Comparison of ENCODE assay signal across 9 cellular contexts in genomic region chr2:96532641-96533291, GRCh38. TPM values are rescaled to one million over a fixed set of nuclear protein-coding genes. Genes with fewer than 3 reads are reported as not detected.
DNase-seq lines count a peak whose midpoint lies in the region; ATAC-seq and TF ChIP-seq lines count a peak whose summit lies in the region.
"Had no signal": no experiment of that assay in that cellular context is flagged by ENCODE, and none has a peak within 500 bp of the region (broad histone marks: within the 10 kb centered on the region; RNA-seq: fewer than 3 reads in every experiment).

No MANE protein-coding gene starts in this region.

- H3K4me3 ChIP-seq in left ventricle myocardium inferior (no peak overlapping the region), vagina (no peak overlapping the region)

- H3K36me3 ChIP-seq in left ventricle myocardium inferior (no peaks in the 10 kb centered on the region), vagina (no peaks in the 10 kb centered on the region)
- H3K36me3 ChIP-seq: WERI-Rb-1 had no signal

- H3K4me3 Mint-ChIP-seq in natural killer cell: peak overlapping the region; percentile 82

- H3K9me3 ChIP-seq in left ventricle myocardium inferior (replicated peaks): no peaks in the 10 kb centered on the region
- no peaks in the 10 kb centered on the region for H3K9me3 ChIP-seq in vagina

- peaks cover 97% of the 10 kb centered on the region for H3K4me1 ChIP-seq in left ventricle myocardium inferior
- peaks cover 90% of the 10 kb centered on the region for H3K4me1 ChIP-seq in vagina

- H3K27me3 ChIP-seq in left ventricle myocardium inferior (ENCODE audit: low read depth): no peaks in the 10 kb centered on the region
- no peaks in the 10 kb centered on the region for H3K27me3 ChIP-seq in vagina

- ATAC-seq in Right ventricle myocardium inferior (no peak), natural killer cell (no peak), HG02938 (IDR thresholded peaks at IDR 0.05; ENCODE audit: unreplicated experiment) (no peak)

- no peaks in the 10 kb centered on the region for H3K9me3 Mint-ChIP-seq in natural killer cell

- no peaks in the 10 kb centered on the region for H3K36me3 Mint-ChIP-seq in natural killer cell

- TF ChIP-seq CTCF in left ventricle myocardium inferior (IDR thresholded peaks at IDR 0.05; ENCODE audit: borderline replicate concordance): no peak
- TF ChIP-seq CTCF in natural killer cell (IDR thresholded peaks at IDR 0.05): no peak
- no peak for TF ChIP-seq CTCF in vagina (IDR thresholded peaks at IDR 0.05)

- no peak for TF ChIP-seq POLR2A in vagina (IDR thresholded peaks at IDR 0.05)

- intact Hi-C loops in left ventricle myocardium inferior (cut with micrococcal nuclease): no loop called here
- intact Hi-C loops in Right ventricle myocardium inferior (cut with DNase I): no loop called here
- intact Hi-C loops in natural killer cell (cut with micrococcal nuclease): no loop called here
- intact Hi-C loops in vagina (cut with DNase I): loop anchor here (10.0 kb wide), 1 partner anchor 102 kb away; the partner anchor contains the start of gene KANSL3

- H3K27me3 Mint-ChIP-seq in natural killer cell (ENCODE audit: low read depth in 2 of 2): peaks cover 0 to 2% of the 10 kb centered on the region in 2 donors

- H3K4me1 Mint-ChIP-seq in natural killer cell: peaks cover 26 to 43% of the 10 kb centered on the region in 2 donors

- H3K27ac ChIP-seq in left ventricle myocardium inferior (replicated peaks) (peak overlapping the region; percentile 95), cingulate gyrus (ENCODE audit: low read depth, low read length) (peak overlapping the region; percentile 93), vagina (peak overlapping the region; percentile 98)
- H3K27ac ChIP-seq: WERI-Rb-1 had no signal

- peak overlapping the region; percentile 79 to 93 for H3K27ac Mint-ChIP-seq in natural killer cell

- DNase-seq in left ventricle myocardium inferior (no peak), Right ventricle myocardium inferior (ENCODE audit: missing footprints) (no peak), natural killer cell (no peak), vagina (ENCODE audit: extremely low spot score in 2 of 2) (no peak), NCI-H2196 (lab: John Stamatoyannopoulos, UW; ENCODE audit: unreplicated experiment) (no peak), NCI-H1417 treated with DMSO at 0.1 percent for 48 hours (lab: John Stamatoyannopoulos, UW) (no peak)

RNA-seq across cellular contexts. Expression of gene ARID5A, which starts 3.8 kb away (rescaled TPM):
- total RNA-seq in left ventricle myocardium inferior (17.3 TPM), Right ventricle myocardium inferior (8.7 TPM), natural killer cell (100 to 1,000 TPM in 2 of 3 donors, 10 to 100 TPM in 1; 90.9 to 117 (median 114) TPM), vagina (34.1 TPM)

RNA-seq across cellular contexts. Expression of gene NEURL3, which starts 27.6 kb away (rescaled TPM):
- total RNA-seq in left ventricle myocardium inferior (not detected), Right ventricle myocardium inferior (0.14 TPM), natural killer cell (not detected), vagina (2.5 TPM)
